In genomic region chr18:1006965-1007364, GRCh38 we compare ENCODE assay signal across 34 cellular contexts.
"Had no signal": no experiment of that assay in that cellular context is flagged by ENCODE, and none has a peak within 500 bp of the region (broad histone marks: within the 10 kb centered on the region; RNA-seq: fewer than 3 reads in every experiment).

No MANE protein-coding gene starts in this region.

- FAIRE-seq: astrocyte, bronchial epithelial cell had no signal

- DNase-seq: activated effector memory CD4-positive, alpha-beta T cell treated with anti-CD3 and anti-CD28 coated beads, Interleukin-2, amount 50 U/mL, for 16 hours; activated effector memory CD4-positive, alpha-beta T cell treated with Interleukin-2 at 50 U/mL for 16 hours; activated gamma-delta T cell; activated gamma-delta T cell treated with Interleukin-2 at 50 U/mL for 16 hours; activated naive CD4-positive, alpha-beta T cell; activated naive CD4-positive, alpha-beta T cell treated with anti-CD3 and anti-CD28 coated beads for 36 hours; activated naive CD4-positive, alpha-beta T cell treated with anti-CD3 and anti-CD28 coated beads, Interleukin-2, amount 10 ng/mL, durations not matched to agents 7 days and 5 days; activated naive CD4-positive, alpha-beta T cell treated with anti-CD3 and anti-CD28 coated beads, Interleukin-2, amount 50 U/mL, for 16 hours; activated naive CD4-positive, alpha-beta T cell treated with Interleukin-2 at 50 U/mL for 16 hours; activated naive CD8-positive, alpha-beta T cell treated with anti-CD3 and anti-CD28 coated beads for 36 hours; activated naive CD8-positive, alpha-beta T cell treated with anti-CD3 and anti-CD28 coated beads, Interleukin-2, amount 10 ng/mL, durations not matched to agents 7 days and 5 days; activated naive CD8-positive, alpha-beta T cell treated with anti-CD3 and anti-CD28 coated beads, Interleukin-2, amount 50 U/mL, for 24 hours; activated T-cell treated with anti-CD3 and anti-CD28 coated beads, Interleukin-2, amount 50 U/mL, for 1 hour; activated T-cell treated with anti-CD3 and anti-CD28 coated beads, Interleukin-2, amount 50 U/mL, for 24 hours; activated T-cell treated with anti-CD3 and anti-CD28 coated beads, Interleukin-2, amount 50 U/mL, for 4 hours; activated T-cell treated with anti-CD3 and anti-CD28 coated beads, Interleukin-2, amount 50 U/mL, for 48 hours; activated T-cell treated with anti-CD3 and anti-CD28 coated beads, Interleukin-2, amount 50 U/mL, for 72 hours; adrenal gland; amniotic stem cell; amygdala; anterior cingulate cortex; aorta; body of pancreas; brain microvascular endothelial cell; caudate nucleus; central memory CD4-positive, alpha-beta T cell; cerebellar nuclear complex had no signal

- H3K4me1 ChIP-seq: body of pancreas, breast epithelium had no signal

- H3K27me3 ChIP-seq: adrenal gland, ascending aorta, body of pancreas, brain microvascular endothelial cell, breast epithelium, cardiac muscle cell had no signal

- H3K9me3 ChIP-seq: adrenal gland, ascending aorta, body of pancreas, breast epithelium had no signal

- H3K27ac ChIP-seq: adrenal gland, ascending aorta, body of pancreas, brain microvascular endothelial cell, breast epithelium, cardiac muscle cell had no signal

- ATAC-seq: activated naive CD4-positive, alpha-beta T cell treated with anti-CD3 and anti-CD28 coated beads, Interleukin-2, amount 50 U/mL, for 72 hours; activated naive CD8-positive, alpha-beta T cell treated with anti-CD3 and anti-CD28 coated beads, Interleukin-2, amount 50 U/mL, for 24 hours; activated T-cell treated with anti-CD3 and anti-CD28 coated beads, Interleukin-2, amount 50 U/mL, for 4 hours; activated T-cell treated with anti-CD3 and anti-CD28 coated beads, Interleukin-2, amount 50 U/mL, for 72 hours; activated T-helper 17 cell treated with anti-CD3 and anti-CD28 coated beads, Interleukin-2, amount 50 U/mL, for 72 hours; body of pancreas had no signal

- H3K36me3 ChIP-seq: adrenal gland, ascending aorta, brain microvascular endothelial cell, breast epithelium, cardiac muscle cell had no signal

- H3K4me3 ChIP-seq: adrenal gland, ascending aorta, body of pancreas, breast epithelium, cardiac muscle cell had no signal
